15 cellular contexts compared by ENCODE assay signal in the genomic region with DNA sequence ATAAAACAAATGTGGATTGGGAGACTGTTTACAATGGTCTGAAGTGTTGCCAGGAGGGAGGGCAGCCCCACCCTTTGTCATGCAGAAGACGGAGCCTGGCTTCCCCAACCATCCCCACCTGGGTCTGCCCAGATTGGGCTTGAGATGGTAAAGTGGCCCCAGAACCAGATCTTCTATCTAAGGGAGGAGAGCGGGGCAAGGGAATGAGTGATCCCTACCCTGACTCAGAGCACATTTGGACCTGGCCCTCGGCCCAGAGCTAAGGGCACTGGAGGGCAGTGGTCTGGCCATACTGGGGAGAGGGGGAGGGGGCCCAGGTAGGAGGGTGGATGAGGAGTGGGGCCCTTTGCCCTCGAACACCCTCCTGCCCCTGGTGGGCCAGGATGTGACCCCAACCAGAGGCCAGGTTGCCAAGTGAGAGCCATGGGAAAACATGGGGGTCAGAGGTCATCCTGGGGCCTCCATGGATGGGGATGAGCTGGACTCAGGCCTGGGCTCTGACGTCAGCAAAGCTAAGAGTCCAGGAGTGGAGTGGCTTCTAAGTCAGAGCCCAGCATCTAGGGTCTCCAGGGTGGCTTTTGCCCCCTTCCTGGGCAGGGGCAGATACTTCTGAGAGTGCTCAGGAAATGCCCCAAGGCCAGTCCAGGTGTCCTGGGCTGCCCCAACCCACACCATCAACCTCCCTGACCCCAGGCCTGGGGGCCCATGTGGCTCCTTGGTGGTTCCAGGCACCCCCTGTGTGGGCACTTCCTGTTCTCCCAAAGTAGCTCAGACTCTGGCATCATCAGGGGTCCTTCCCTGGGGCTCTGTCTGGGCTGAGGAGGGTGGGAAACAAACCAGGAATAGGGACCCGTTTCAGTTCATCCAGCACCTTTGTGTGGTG. TPM values are rescaled to one million over a fixed set of nuclear protein-coding genes. Genes with fewer than 3 reads are reported as not detected.
DNase-seq lines count a peak whose midpoint lies in the region; ATAC-seq and TF ChIP-seq lines count a peak whose summit lies in the region.
"Had no signal": no experiment of that assay in that cellular context is flagged by ENCODE, and none has a peak within 500 bp of the region (broad histone marks: within the 10 kb centered on the region; RNA-seq: fewer than 3 reads in every experiment).

No MANE protein-coding gene starts in this region.

- no peak for TF ChIP-seq CTCF in prostate gland (IDR thresholded peaks at IDR 0.05)

- H3K36me3 ChIP-seq in HUES64 (ENCODE audit: insufficient read depth, low read length) (0 out of 2 replicates have a peak, but pooled peaks cover 5% of the 10 kb centered on the region), prostate gland (no peaks in the 10 kb centered on the region)
- H3K36me3 ChIP-seq: thyroid gland had no signal

- peak overlapping the region; percentile 23; the same call in 1 of the 2 replicates for H3K9ac ChIP-seq in HUES64 (ENCODE audit: low read depth, low read length)

- ATAC-seq in esophagus mucosa (peak; percentile 7), HG03571 (IDR thresholded peaks at IDR 0.05; ENCODE audit: unreplicated experiment) (no peak)
- ATAC-seq: naive thymus-derived CD4-positive, alpha-beta T cell; T-helper 17 cell had no signal

- no peak for TF ChIP-seq POLR2A in prostate gland (IDR thresholded peaks at IDR 0.05)

- intact Hi-C loops in prostate gland (cut with DNase I), result no loop called here

- DNase-seq in prostate gland (ENCODE audit: low spot score) (peak; percentile 59), Kasumi-1 (lab: John Stamatoyannopoulos, UW) (no peak), NCI-H2196 treated with DMSO at 0.1 percent for 48 hours (lab: John Stamatoyannopoulos, UW; ENCODE audit: unreplicated experiment) (no peak)
- DNase-seq: activated CD4-positive, alpha-beta T cell treated with anti-CD3 and anti-CD28 coated beads, Interleukin-2, amount 50 U/mL, for 1 hour; naive thymus-derived CD4-positive, alpha-beta T cell; NCI-H1436; NCI-H524 treated with DMSO at 0.1 percent for 48 hours; T-helper 17 cell; thyroid gland had no signal

- H3K4me3 ChIP-seq in HUES64 (ENCODE audit: low read length), result no peak overlapping the region
- H3K4me3 ChIP-seq in prostate gland, result no peak overlapping the region
- H3K4me3 ChIP-seq: thyroid gland had no signal

- peaks cover 32% of the 10 kb centered on the region for H3K27me3 ChIP-seq in HUES64 (ENCODE audit: insufficient read depth, low read length)
- no peaks in the 10 kb centered on the region for H3K27me3 ChIP-seq in prostate gland (replicated peaks; ENCODE audit: insufficient read depth)
- H3K27me3 ChIP-seq: thyroid gland had no signal

- 0 out of 2 replicates have a peak overlapping the region, but pooled peaks have one; percentile 12 for H3K27ac ChIP-seq in HUES64 (ENCODE audit: low read depth, low read length)
- peak overlapping the region; percentile 86 to 91 for H3K27ac ChIP-seq in prostate gland
- H3K27ac ChIP-seq: thyroid gland had no signal

- no peaks in the 10 kb centered on the region for H3K9me3 ChIP-seq in HUES64 (ENCODE audit: insufficient read depth, low read depth, low read length)
- H3K9me3 ChIP-seq in prostate gland, result no peaks in the 10 kb centered on the region
- H3K9me3 ChIP-seq: thyroid gland had no signal

- peaks cover 24% of the 10 kb centered on the region for H3K4me1 ChIP-seq in HUES64 (ENCODE audit: insufficient read depth, low read length)
- H3K4me1 ChIP-seq in prostate gland (replicated peaks), result peaks cover 10% of the 10 kb centered on the region
- H3K4me1 ChIP-seq: thyroid gland had no signal

- 64% methylated on average over 6 of the region's 6 CpGs for WGBS in HUES64
- WGBS in prostate gland, result 64% methylated on average over 6 of the region's 6 CpGs

RNA-seq across cellular contexts. Expression of gene LEFTY1, which starts 1.6 kb away (rescaled TPM):
- polyA plus RNA-seq in HUES64 (2013, experiment 1 of 2), result 30.4 TPM
- polyA plus RNA-seq in HUES64 (2013, experiment 2 of 2), result 31.3 TPM
- not detected for total RNA-seq in esophagus mucosa
- 1 to 10 TPM; 1.7 to 2.0 TPM for total RNA-seq in prostate gland
- total RNA-seq: activated T-helper 1 cell treated with anti-CD3 and anti-CD28 coated beads, Interleukin-12 subunit alpha, Interleukin-12 subunit beta, Interleukin-2, Interleukin-4 antibody, amounts not matched to agents 30 ng/mL and 10 ng/mL and 1 ng/mL, durations not matched to agents 14 hours and 24 hours and 36 hours; fibroblast of villous mesenchyme; G401 had no signal
- polyA plus RNA-seq: naive thymus-derived CD4-positive, alpha-beta T cell had no signal

RNA-seq across cellular contexts. Expression of gene TMEM63A, which starts 8.4 kb away (rescaled TPM):
- 22.8 TPM for polyA plus RNA-seq in HUES64 (2013, experiment 1 of 2)
- 19.8 TPM for polyA plus RNA-seq in HUES64 (2013, experiment 2 of 2)
- total RNA-seq in esophagus mucosa (23.0 TPM), prostate gland (100 to 1,000 TPM; 141 to 192 TPM)

RNA-seq across cellular contexts. Expression of gene PYCR2, which starts 33.5 kb away (rescaled TPM):
- 69.9 TPM for polyA plus RNA-seq in HUES64 (2013, experiment 1 of 2)
- 65.6 TPM for polyA plus RNA-seq in HUES64 (2013, experiment 2 of 2)
- 25.7 TPM for total RNA-seq in esophagus mucosa
- total RNA-seq in prostate gland, result 10 to 100 TPM; 70.8 to 80.2 TPM

RNA-seq across cellular contexts. Expression of gene LEFTY2, which starts 50.4 kb away (rescaled TPM):
- polyA plus RNA-seq in HUES64 (2013, experiment 1 of 2), result 8.1 TPM
- 7.5 TPM for polyA plus RNA-seq in HUES64 (2013, experiment 2 of 2)
- total RNA-seq in esophagus mucosa (not detected), prostate gland (1 to 10 TPM in 1 of 2 donors, not detected in 1; 7.9 TPM)
- total RNA-seq: activated T-helper 1 cell treated with anti-CD3 and anti-CD28 coated beads, Interleukin-12 subunit alpha, Interleukin-12 subunit beta, Interleukin-2, Interleukin-4 antibody, amounts not matched to agents 30 ng/mL and 10 ng/mL and 1 ng/mL, durations not matched to agents 14 hours and 24 hours and 36 hours; G401; naive thymus-derived CD4-positive, alpha-beta T cell; T-helper 17 cell had no signal
